In genomic region chr1:244969355-244970235, GRCh38 we compare ENCODE assay signal across 1 cellular context.
TF ChIP-seq lines count a peak whose summit lies in the region.

No MANE protein-coding gene starts in this region.

TF ChIP-seq in HepG2, 621 proteins besides CTCF, POLR2A, EP300 and RAD21 (continued from another document and continues in another):
- TF ChIP-seq FOXP4 (CRISPR knock-in tag; IDR thresholded peaks at IDR 0.05) (no peak), ZBTB40 (IDR thresholded peaks at IDR 0.05) (no peak), ZBTB40 (CRISPR knock-in tag; IDR thresholded peaks at IDR 0.05) (peak; percentile 76), ERF (CRISPR knock-in tag; IDR thresholded peaks at IDR 0.05) (no peak), ZNF749 (CRISPR knock-in tag; IDR thresholded peaks at IDR 0.05; ENCODE audit: borderline replicate concordance) (0 out of 2 replicates have a peak, but pooled peaks have one; percentile 42), ZNF816 (CRISPR knock-in tag; IDR thresholded peaks at IDR 0.05; ENCODE audit: borderline replicate concordance) (no peak), TRIM22 (IDR thresholded peaks at IDR 0.05) (no peak), MYC (CRISPR knock-in tag; IDR thresholded peaks at IDR 0.05; ENCODE audit: borderline replicate concordance) (peak; percentile 66; the same call in 1 of the 2 replicates), ATF5 (CRISPR knock-in tag; IDR thresholded peaks at IDR 0.05; ENCODE audit: low read depth) (no peak), SRF (IDR thresholded peaks at IDR 0.05; ENCODE audit: low read depth, low read length) (no peak), MTA1 (CRISPR knock-in tag; IDR thresholded peaks at IDR 0.05; ENCODE audit: borderline replicate concordance) (peak; percentile 7; the same call in 1 of the 2 replicates), ARID4A (CRISPR knock-in tag; IDR thresholded peaks at IDR 0.05; ENCODE audit: borderline replicate concordance) (peak; percentile 54; the same call in 1 of the 2 replicates), GPN1 (CRISPR knock-in tag; IDR thresholded peaks at IDR 0.05; ENCODE audit: borderline replicate concordance) (no peak), ZNF773 (CRISPR knock-in tag; IDR thresholded peaks at IDR 0.05; ENCODE audit: borderline replicate concordance) (no peak), KDM3A (CRISPR knock-in tag; IDR thresholded peaks at IDR 0.05; ENCODE audit: low read depth) (peak; percentile 32; the same call in 1 of the 2 replicates), ZNF335 (CRISPR knock-in tag; IDR thresholded peaks at IDR 0.05) (no peak), MAZ (IDR thresholded peaks at IDR 0.05; ENCODE audit: borderline replicate concordance, low read depth, low read length) (no peak), MAZ (CRISPR knock-in tag; IDR thresholded peaks at IDR 0.05; ENCODE audit: low read depth) (peak; percentile 34; the same call in 1 of the 2 replicates), ZC3H4 (CRISPR knock-in tag; IDR thresholded peaks at IDR 0.05; ENCODE audit: borderline replicate concordance) (peak; percentile 65; the same call in 1 of the 2 replicates), ZNF704 (CRISPR knock-in tag; IDR thresholded peaks at IDR 0.05; ENCODE audit: borderline replicate concordance) (no peak), TFAP4 (IDR thresholded peaks at IDR 0.05; ENCODE audit: borderline replicate concordance, low read depth) (no peak), TRAFD1 (CRISPR knock-in tag; IDR thresholded peaks at IDR 0.05; ENCODE audit: borderline replicate concordance) (no peak), MED13 (CRISPR knock-in tag; IDR thresholded peaks at IDR 0.05) (no peak; the same call in 1 of the 2 replicates), ZNF331 (CRISPR knock-in tag; IDR thresholded peaks at IDR 0.05) (no peak), ZNF572 (CRISPR knock-in tag; IDR thresholded peaks at IDR 0.05) (no peak), NFE2L1 (CRISPR knock-in tag; IDR thresholded peaks at IDR 0.05; ENCODE audit: borderline replicate concordance) (no peak), NKX3-1 (CRISPR knock-in tag; IDR thresholded peaks at IDR 0.05) (0 out of 2 replicates have a peak, but pooled peaks have one; percentile 15), ZBTB46 (CRISPR knock-in tag; IDR thresholded peaks at IDR 0.05; ENCODE audit: borderline replicate concordance) (no peak), ATAD3A (CRISPR knock-in tag; IDR thresholded peaks at IDR 0.05) (no peak), AGO2 (optimal IDR thresholded peaks at IDR 0.05; ENCODE audit: low read depth, low read length) (peak; percentile 96)
